In genomic region chr1:31605908-31606427, GRCh38 we compare ENCODE assay signal across 9 cellular contexts. TPM values are rescaled to one million over a fixed set of nuclear protein-coding genes. Genes with fewer than 3 reads are reported as not detected.
A peak's percentile ranks its signal among the peaks of the same experiment; 100 is the strongest.
DNase-seq lines count a peak whose midpoint lies in the region; ATAC-seq lines count a peak whose summit lies in the region.
"Had no signal": no experiment of that assay in that cellular context is flagged by ENCODE, and none has a peak within 500 bp of the region (broad histone marks: within the 10 kb centered on the region; RNA-seq: fewer than 3 reads in every experiment).

No MANE protein-coding gene starts in this region.

- CTCF ChIA-PET in activated CD8-positive, alpha-beta memory T cell treated with anti-CD3 and anti-CD28 coated beads, Interleukin-2, amount 10 ng/mL, durations not matched to agents 7 days and 5 days (lab: Charles Lee): interaction anchor here (0.7 to 4.5 kb wide), 5 partner anchors 9 to 57 kb away, joined by 3 to 17 read pairs (median 4); partner anchors contain the start of gene HCRTR1

- H3K36me3 Mint-ChIP-seq in activated CD8-positive, alpha-beta memory T cell treated with anti-CD3 and anti-CD28 coated beads, Interleukin-2, amount 10 ng/mL, durations not matched to agents 7 days and 5 days: peaks cover 2% of the 10 kb centered on the region

- no peaks in the 10 kb centered on the region for H3K9me3 Mint-ChIP-seq in activated CD8-positive, alpha-beta memory T cell treated with anti-CD3 and anti-CD28 coated beads, Interleukin-2, amount 10 ng/mL, durations not matched to agents 7 days and 5 days (ENCODE audit: low read depth)

- peak overlapping the region; percentile 75 for H3K27ac Mint-ChIP-seq in activated CD8-positive, alpha-beta memory T cell treated with anti-CD3 and anti-CD28 coated beads, Interleukin-2, amount 10 ng/mL, durations not matched to agents 7 days and 5 days

- ATAC-seq in activated CD8-positive, alpha-beta memory T cell treated with anti-CD3 and anti-CD28 coated beads, Interleukin-2, amount 10 ng/mL, durations not matched to agents 7 days and 5 days: peak; percentile 98
- peak; percentile 75 for ATAC-seq in HG03045 (IDR thresholded peaks at IDR 0.05; ENCODE audit: unreplicated experiment)

- H3K4me1 Mint-ChIP-seq in activated CD8-positive, alpha-beta memory T cell treated with anti-CD3 and anti-CD28 coated beads, Interleukin-2, amount 10 ng/mL, durations not matched to agents 7 days and 5 days: peaks cover 21% of the 10 kb centered on the region

- DNase-seq in activated CD8-positive, alpha-beta memory T cell treated with anti-CD3 and anti-CD28 coated beads, Interleukin-2, amount 10 ng/mL, durations not matched to agents 7 days and 5 days: peak; percentile 80
- DNase-seq in activated CD8-positive, alpha-beta memory T cell treated with anti-CD3 and anti-CD28 coated beads for 24 hours: no peak
- peak; percentile 52 to 55 for DNase-seq in activated T-cell treated with anti-CD3 and anti-CD28 coated beads, Interleukin-2, amount 50 U/mL, for 48 hours
- DNase-seq in stimulated activated CD8-positive, alpha-beta memory T cell treated with anti-CD3 and anti-CD28 coated beads, Interleukin-4, amount 100 ng/mL, for 48 hours: peak; percentile 60
- no peak for DNase-seq in NCI-H2107 treated with DMSO at 0.1 percent for 48 hours (lab: John Stamatoyannopoulos, UW; ENCODE audit: unreplicated experiment)
- no peak for DNase-seq in NCI-H510A treated with DMSO at 0.1 percent for 48 hours (lab: John Stamatoyannopoulos, UW)
- no peak for DNase-seq in NCI-H146 treated with DMSO at 0.1 percent for 48 hours (lab: John Stamatoyannopoulos, UW; ENCODE audit: unreplicated experiment)

- H3K27me3 Mint-ChIP-seq in activated CD8-positive, alpha-beta memory T cell treated with anti-CD3 and anti-CD28 coated beads, Interleukin-2, amount 10 ng/mL, durations not matched to agents 7 days and 5 days: peaks cover 15% of the 10 kb centered on the region

- H3K4me3 Mint-ChIP-seq in activated CD8-positive, alpha-beta memory T cell treated with anti-CD3 and anti-CD28 coated beads, Interleukin-2, amount 10 ng/mL, durations not matched to agents 7 days and 5 days: no peak overlapping the region

RNA-seq across cellular contexts. Expression of gene HCRTR1, which starts 11.5 kb away (rescaled TPM):
- not detected for total RNA-seq in activated CD8-positive, alpha-beta memory T cell treated with anti-CD3 and anti-CD28 coated beads, Interleukin-2, amount 10 ng/mL, durations not matched to agents 7 days and 5 days
- total RNA-seq: T-helper 2 cell treated with Interferon-gamma antibody and Interleukin-4, amounts not matched to agents 100 ng/mL and 5 ng/mL, for 36 hours had no signal

RNA-seq across cellular contexts. Expression of gene TINAGL1, which starts 29.7 kb away (rescaled TPM):
- not detected for total RNA-seq in activated CD8-positive, alpha-beta memory T cell treated with anti-CD3 and anti-CD28 coated beads, Interleukin-2, amount 10 ng/mL, durations not matched to agents 7 days and 5 days
- total RNA-seq: T-helper 2 cell treated with Interferon-gamma antibody and Interleukin-4, amounts not matched to agents 100 ng/mL and 5 ng/mL, for 36 hours had no signal

RNA-seq across cellular contexts. Expression of gene PEF1, which starts 38.7 kb away (rescaled TPM):
- total RNA-seq in activated CD8-positive, alpha-beta memory T cell treated with anti-CD3 and anti-CD28 coated beads, Interleukin-2, amount 10 ng/mL, durations not matched to agents 7 days and 5 days: 10 to 100 TPM; 45.9 to 47.1 TPM

Comparison
In these comparisons a context has a peak if more than half of its experiments do, and no peak if none do; other contexts are left out.
1. DNase-seq: peak in activated CD8-positive, alpha-beta memory T cell treated with anti-CD3 and anti-CD28 coated beads, Interleukin-2, amount 10 ng/mL, durations not matched to agents 7 days and 5 days (single experiment), activated T-cell treated with anti-CD3 and anti-CD28 coated beads, Interleukin-2, amount 50 U/mL, for 48 hours (2 of 2) and stimulated activated CD8-positive, alpha-beta memory T cell treated with anti-CD3 and anti-CD28 coated beads, Interleukin-4, amount 100 ng/mL, for 48 hours (single experiment); none in activated CD8-positive, alpha-beta memory T cell treated with anti-CD3 and anti-CD28 coated beads for 24 hours (single experiment), NCI-H2107 treated with DMSO at 0.1 percent for 48 hours (single experiment), NCI-H510A treated with DMSO at 0.1 percent for 48 hours (single experiment) and NCI-H146 treated with DMSO at 0.1 percent for 48 hours (single experiment).